Comparison of ENCODE assay signal across 16 cellular contexts in genomic region chr5:44001675-44002380, GRCh38.
"Had no signal": no experiment of that assay in that cellular context is flagged by ENCODE, and none has a peak within 500 bp of the region (broad histone marks: within the 10 kb centered on the region; RNA-seq: fewer than 3 reads in every experiment).

No MANE protein-coding gene starts in this region.

- H3K4me1 Mint-ChIP-seq: activated CD4-positive, alpha-beta T cell treated with anti-CD3 and anti-CD28 coated beads for 36 hours; activated naive CD8-positive, alpha-beta T cell treated with anti-CD3 and anti-CD28 coated beads, Interleukin-2, amount 50 U/mL, for 24 hours; memory B cell; T-cell had no signal

- H3K9me3 ChIP-seq: tibial artery had no signal

- ATAC-seq: activated CD4-positive, alpha-beta T cell treated with anti-CD3 and anti-CD28 coated beads for 36 hours; activated CD8-positive, alpha-beta T cell treated with anti-CD3 and anti-CD28 coated beads for 36 hours; activated naive CD8-positive, alpha-beta T cell treated with anti-CD3 and anti-CD28 coated beads, Interleukin-2, amount 50 U/mL, for 24 hours; natural killer cell treated with Interleukin-12 subunit alpha and Interleukin-12 subunit beta and Interleukin-15 and Interleukin-18, amount 100 ng/mL, for 72 hours; T-cell had no signal

- H3K36me3 ChIP-seq: tibial artery, WERI-Rb-1 had no signal

- H3K27ac Mint-ChIP-seq: activated CD4-positive, alpha-beta T cell treated with anti-CD3 and anti-CD28 coated beads for 36 hours; activated CD8-positive, alpha-beta T cell treated with anti-CD3 and anti-CD28 coated beads for 36 hours; activated naive CD8-positive, alpha-beta T cell treated with anti-CD3 and anti-CD28 coated beads, Interleukin-2, amount 50 U/mL, for 24 hours; activated T-helper 1 cell treated with anti-CD3 and anti-CD28 coated beads, Interleukin-12 subunit alpha, Interleukin-12 subunit beta, Interleukin-2, Interleukin-4 antibody, amounts not matched to agents 30 ng/mL and 10 ng/mL and 1 ng/mL, durations not matched to agents 14 hours and 24 hours and 36 hours; memory B cell; natural killer cell treated with Interleukin-12 subunit alpha and Interleukin-12 subunit beta and Interleukin-15 and Interleukin-18, amount 100 ng/mL, for 72 hours; T-cell had no signal

- H3K27ac ChIP-seq: tibial artery, WERI-Rb-1 had no signal

- H3K4me3 Mint-ChIP-seq: activated CD4-positive, alpha-beta T cell treated with anti-CD3 and anti-CD28 coated beads for 36 hours; activated CD8-positive, alpha-beta T cell treated with anti-CD3 and anti-CD28 coated beads for 36 hours; activated naive CD8-positive, alpha-beta T cell treated with anti-CD3 and anti-CD28 coated beads, Interleukin-2, amount 50 U/mL, for 24 hours; activated T-helper 1 cell treated with anti-CD3 and anti-CD28 coated beads, Interleukin-12 subunit alpha, Interleukin-12 subunit beta, Interleukin-2, Interleukin-4 antibody, amounts not matched to agents 30 ng/mL and 10 ng/mL and 1 ng/mL, durations not matched to agents 14 hours and 24 hours and 36 hours; memory B cell; natural killer cell treated with Interleukin-12 subunit alpha and Interleukin-12 subunit beta and Interleukin-15 and Interleukin-18, amount 100 ng/mL, for 72 hours; T-cell had no signal

- DNase-seq: activated CD4-positive, alpha-beta T cell treated with anti-CD3 and anti-CD28 coated beads for 36 hours; activated CD8-positive, alpha-beta T cell treated with anti-CD3 and anti-CD28 coated beads for 36 hours; activated naive CD4-positive, alpha-beta T cell treated with Interleukin-2 at 50 U/mL for 16 hours; activated naive CD8-positive, alpha-beta T cell treated with anti-CD3 and anti-CD28 coated beads, Interleukin-2, amount 50 U/mL, for 24 hours; central memory CD4-positive, alpha-beta T cell; cortex of kidney; effector CD8-positive, alpha-beta T cell; hypothalamus; stimulated activated CD4-positive, alpha-beta T cell treated with anti-CD3 and anti-CD28 coated beads, Interleukin-4, amount 100 ng/mL, for 24 hours; T-cell; T1000; tibial artery; WERI-Rb-1 had no signal

- H3K9me3 Mint-ChIP-seq: activated CD8-positive, alpha-beta T cell treated with anti-CD3 and anti-CD28 coated beads for 36 hours had no signal

- H3K4me3 ChIP-seq: tibial artery had no signal

- H3K27me3 ChIP-seq: tibial artery had no signal

- H3K36me3 Mint-ChIP-seq: memory B cell; natural killer cell treated with Interleukin-12 subunit alpha and Interleukin-12 subunit beta and Interleukin-15 and Interleukin-18, amount 100 ng/mL, for 72 hours; T-cell had no signal

- H3K27me3 Mint-ChIP-seq: activated CD4-positive, alpha-beta T cell treated with anti-CD3 and anti-CD28 coated beads for 36 hours; activated CD8-positive, alpha-beta T cell treated with anti-CD3 and anti-CD28 coated beads for 36 hours; activated naive CD8-positive, alpha-beta T cell treated with anti-CD3 and anti-CD28 coated beads, Interleukin-2, amount 50 U/mL, for 24 hours; memory B cell; natural killer cell treated with Interleukin-12 subunit alpha and Interleukin-12 subunit beta and Interleukin-15 and Interleukin-18, amount 100 ng/mL, for 72 hours; T-cell had no signal
